8 cellular contexts compared by ENCODE assay signal in genomic region chr4:25914670-25915358, GRCh38. TPM values are rescaled to one million over a fixed set of nuclear protein-coding genes. Genes with fewer than 3 reads are reported as not detected.
DNase-seq lines count a peak whose midpoint lies in the region; ATAC-seq and TF ChIP-seq lines count a peak whose summit lies in the region.

No MANE protein-coding gene starts in this region.

- DNase-seq in NB4 (ENCODE audit: low read depth): no peak
- no peak for DNase-seq in dorsolateral prefrontal cortex
- no peak for DNase-seq in SIG-M5 (lab: John Stamatoyannopoulos, UW)
- no peak for DNase-seq in NCI-H1436 (lab: John Stamatoyannopoulos, UW)
- DNase-seq in stimulated activated CD4-positive, alpha-beta T cell treated with anti-CD3 and anti-CD28 coated beads, Interleukin-15, amount 100 ng/mL, for 24 hours: no peak
- DNase-seq in kidney glomerular epithelial cell (lab: John Stamatoyannopoulos, UW): no peak

- no peaks in the 10 kb centered on the region for H3K9me3 ChIP-seq in neuron (ENCODE audit: low read length)

- peaks cover 13% of the 10 kb centered on the region for H3K4me1 ChIP-seq in neuron (ENCODE audit: insufficient read depth, low read length)

- H3K36me3 ChIP-seq in neuron (ENCODE audit: insufficient read depth, low read length): no peaks in the 10 kb centered on the region

- TF ChIP-seq POLR2A in NB4 (IDR thresholded peaks at IDR 0.05; ENCODE audit: extremely low read depth, insufficient read length): no peak

- TF ChIP-seq CTCF in NB4 (IDR thresholded peaks at IDR 0.05; ENCODE audit: low read depth, low read length) (no peak), dorsolateral prefrontal cortex (IDR thresholded peaks at IDR 0.05 in 54 of 56, conservative IDR thresholded peaks at IDR 0.05 in 2 of 56; ENCODE audit: low read depth in 1 of 56, partially characterized antibody in 56 of 56) (no peak)

- intact Hi-C loops in dorsolateral prefrontal cortex (cut with DNase I): loop anchor here in 1 of 2 donors (5.0 kb wide), 2 partner anchors 53 to 473 kb away; partner anchors contain the start of gene SEL1L3

- peak overlapping the region; percentile 99 for H2AFZ ChIP-seq in neuron (ENCODE audit: low read depth, low read length)

- peak; percentile 3 for ATAC-seq in GM19035 (IDR thresholded peaks at IDR 0.05; ENCODE audit: unreplicated experiment)

- H3K4me3 ChIP-seq in NB4 (ENCODE audit: low read depth, low read length) (peak overlapping the region; percentile 86), dorsolateral prefrontal cortex (peak overlapping the region; percentile 51 to 98 (median 81)), neuron (ENCODE audit: low read length) (peak overlapping the region; percentile 92)

- H3K27ac ChIP-seq in dorsolateral prefrontal cortex: peak overlapping the region in 52 of 59 donors; percentile 2 to 92 (median 82)

- no peaks in the 10 kb centered on the region for H3K27me3 ChIP-seq in dorsolateral prefrontal cortex
- H3K27me3 ChIP-seq in neuron (ENCODE audit: insufficient read depth, low read length): no peaks in the 10 kb centered on the region

RNA-seq across cellular contexts. Expression of gene SMIM20, which starts 0.8 kb away (rescaled TPM):
- 10 to 100 TPM; 13.4 to 30.6 (median 19.7) TPM for total RNA-seq in dorsolateral prefrontal cortex

RNA-seq across cellular contexts. Expression of gene SEL1L3, which starts 52.0 kb away (rescaled TPM):
- total RNA-seq in dorsolateral prefrontal cortex: 10 to 100 TPM in 119 of 120 experiments, 1 to 10 TPM in 1; 7.0 to 41.8 (median 19.4) TPM
